Comparison of ENCODE assay signal across 1 cellular context in the genomic region with DNA sequence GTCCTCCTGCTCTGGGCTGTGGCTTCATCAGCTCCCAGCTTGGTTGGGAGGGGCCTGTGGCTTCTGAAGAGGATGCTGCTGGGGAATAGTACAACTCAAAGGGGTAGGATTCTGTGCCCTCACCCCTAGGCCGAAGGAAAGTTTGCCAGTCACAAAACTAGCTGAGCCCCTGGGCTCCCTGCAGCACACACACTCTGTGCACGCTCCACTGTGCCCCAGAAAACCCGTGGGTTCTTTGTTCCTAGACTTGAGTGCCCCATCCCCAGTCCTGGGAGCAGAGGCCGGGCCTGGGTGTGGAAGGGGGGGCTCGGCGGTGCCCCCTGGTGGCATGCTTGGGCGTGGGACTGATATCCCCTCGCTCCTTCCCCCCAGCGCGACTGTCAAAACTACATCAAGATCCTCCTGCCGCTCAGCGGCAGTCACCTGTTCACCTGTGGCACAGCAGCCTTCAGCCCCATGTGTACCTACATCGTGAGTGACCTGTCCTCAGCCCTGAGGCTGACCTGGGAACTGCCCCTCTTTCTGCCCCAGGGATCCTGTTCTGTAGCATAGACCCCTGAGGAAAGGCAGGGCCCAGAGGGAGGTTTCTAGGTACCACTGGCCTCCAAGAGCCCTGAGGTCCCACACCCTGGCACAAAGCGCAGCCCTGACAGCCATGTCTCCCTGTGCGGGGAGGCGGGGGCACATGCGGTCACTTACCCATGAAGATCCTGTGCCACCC.
TF ChIP-seq lines count a peak whose summit lies in the region.

No MANE protein-coding gene starts in this region.

TF ChIP-seq in HepG2, 621 proteins besides CTCF, POLR2A, EP300 and RAD21 (continued from another document):
- TF ChIP-seq, protein P1, sequence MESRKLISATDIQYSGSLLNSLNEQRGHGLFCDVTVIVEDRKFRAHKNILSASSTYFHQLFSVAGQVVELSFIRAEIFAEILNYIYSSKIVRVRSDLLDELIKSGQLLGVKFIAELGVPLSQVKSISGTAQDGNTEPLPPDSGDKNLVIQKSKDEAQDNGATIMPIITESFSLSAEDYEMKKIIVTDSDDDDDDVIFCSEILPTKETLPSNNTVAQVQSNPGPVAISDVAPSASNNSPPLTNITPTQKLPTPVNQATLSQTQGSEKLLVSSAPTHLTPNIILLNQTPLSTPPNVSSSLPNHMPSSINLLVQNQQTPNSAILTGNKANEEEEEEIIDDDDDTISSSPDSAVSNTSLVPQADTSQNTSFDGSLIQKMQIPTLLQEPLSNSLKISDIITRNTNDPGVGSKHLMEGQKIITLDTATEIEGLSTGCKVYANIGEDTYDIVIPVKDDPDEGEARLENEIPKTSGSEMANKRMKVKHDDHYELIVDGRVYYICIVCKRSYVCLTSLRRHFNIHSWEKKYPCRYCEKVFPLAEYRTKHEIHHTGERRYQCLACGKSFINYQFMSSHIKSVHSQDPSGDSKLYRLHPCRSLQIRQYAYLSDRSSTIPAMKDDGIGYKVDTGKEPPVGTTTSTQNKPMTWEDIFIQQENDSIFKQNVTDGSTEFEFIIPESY (CRISPR knock-in tag; IDR thresholded peaks at IDR 0.05), result peak; percentile 63
- TF ChIP-seq ATRX (CRISPR knock-in tag; IDR thresholded peaks at IDR 0.05; ENCODE audit: borderline replicate concordance), result no peak
- TF ChIP-seq ZNF672 (CRISPR knock-in tag; IDR thresholded peaks at IDR 0.05), result no peak
- TF ChIP-seq, protein P2, sequence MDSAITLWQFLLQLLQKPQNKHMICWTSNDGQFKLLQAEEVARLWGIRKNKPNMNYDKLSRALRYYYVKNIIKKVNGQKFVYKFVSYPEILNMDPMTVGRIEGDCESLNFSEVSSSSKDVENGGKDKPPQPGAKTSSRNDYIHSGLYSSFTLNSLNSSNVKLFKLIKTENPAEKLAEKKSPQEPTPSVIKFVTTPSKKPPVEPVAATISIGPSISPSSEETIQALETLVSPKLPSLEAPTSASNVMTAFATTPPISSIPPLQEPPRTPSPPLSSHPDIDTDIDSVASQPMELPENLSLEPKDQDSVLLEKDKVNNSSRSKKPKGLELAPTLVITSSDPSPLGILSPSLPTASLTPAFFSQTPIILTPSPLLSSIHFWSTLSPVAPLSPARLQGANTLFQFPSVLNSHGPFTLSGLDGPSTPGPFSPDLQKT (CRISPR knock-in tag; IDR thresholded peaks at IDR 0.05; ENCODE audit: borderline replicate concordance), result no peak
- TF ChIP-seq, protein P3, sequence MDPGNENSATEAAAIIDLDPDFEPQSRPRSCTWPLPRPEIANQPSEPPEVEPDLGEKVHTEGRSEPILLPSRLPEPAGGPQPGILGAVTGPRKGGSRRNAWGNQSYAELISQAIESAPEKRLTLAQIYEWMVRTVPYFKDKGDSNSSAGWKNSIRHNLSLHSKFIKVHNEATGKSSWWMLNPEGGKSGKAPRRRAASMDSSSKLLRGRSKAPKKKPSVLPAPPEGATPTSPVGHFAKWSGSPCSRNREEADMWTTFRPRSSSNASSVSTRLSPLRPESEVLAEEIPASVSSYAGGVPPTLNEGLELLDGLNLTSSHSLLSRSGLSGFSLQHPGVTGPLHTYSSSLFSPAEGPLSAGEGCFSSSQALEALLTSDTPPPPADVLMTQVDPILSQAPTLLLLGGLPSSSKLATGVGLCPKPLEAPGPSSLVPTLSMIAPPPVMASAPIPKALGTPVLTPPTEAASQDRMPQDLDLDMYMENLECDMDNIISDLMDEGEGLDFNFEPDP (CRISPR knock-in tag; conservative IDR thresholded peaks at IDR 0.05), result no peak
- no peak for TF ChIP-seq NFAT5 (CRISPR knock-in tag; IDR thresholded peaks at IDR 0.05)
- TF ChIP-seq ZNF580 (CRISPR knock-in tag; IDR thresholded peaks at IDR 0.05; ENCODE audit: borderline replicate concordance, low read depth), result no peak
- 0 out of 2 replicates have a peak, but pooled peaks have one; percentile 12 for TF ChIP-seq FOXO1 (CRISPR knock-in tag; IDR thresholded peaks at IDR 0.05)
- TF ChIP-seq MAFF (IDR thresholded peaks at IDR 0.05; ENCODE audit: low read depth, low read length), result no peak
- no peak for TF ChIP-seq ZNF33B (CRISPR knock-in tag; IDR thresholded peaks at IDR 0.05)
- TF ChIP-seq ZNF713 (CRISPR knock-in tag; IDR thresholded peaks at IDR 0.05), result no peak
- TF ChIP-seq, protein P4, sequence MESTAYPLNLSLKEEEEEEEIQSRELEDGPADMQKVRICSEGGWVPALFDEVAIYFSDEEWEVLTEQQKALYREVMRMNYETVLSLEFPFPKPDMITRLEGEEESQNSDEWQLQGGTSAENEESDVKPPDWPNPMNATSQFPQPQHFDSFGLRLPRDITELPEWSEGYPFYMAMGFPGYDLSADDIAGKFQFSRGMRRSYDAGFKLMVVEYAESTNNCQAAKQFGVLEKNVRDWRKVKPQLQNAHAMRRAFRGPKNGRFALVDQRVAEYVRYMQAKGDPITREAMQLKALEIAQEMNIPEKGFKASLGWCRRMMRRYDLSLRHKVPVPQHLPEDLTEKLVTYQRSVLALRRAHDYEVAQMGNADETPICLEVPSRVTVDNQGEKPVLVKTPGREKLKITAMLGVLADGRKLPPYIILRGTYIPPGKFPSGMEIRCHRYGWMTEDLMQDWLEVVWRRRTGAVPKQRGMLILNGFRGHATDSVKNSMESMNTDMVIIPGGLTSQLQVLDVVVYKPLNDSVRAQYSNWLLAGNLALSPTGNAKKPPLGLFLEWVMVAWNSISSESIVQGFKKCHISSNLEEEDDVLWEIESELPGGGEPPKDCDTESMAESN (CRISPR knock-in tag; conservative IDR thresholded peaks at IDR 0.05), result 0 out of 2 replicates have a peak, but pooled peaks have one; percentile 53
- TF ChIP-seq ZMYM2 (CRISPR knock-in tag; IDR thresholded peaks at IDR 0.05), result no peak
- TF ChIP-seq, protein P5, sequence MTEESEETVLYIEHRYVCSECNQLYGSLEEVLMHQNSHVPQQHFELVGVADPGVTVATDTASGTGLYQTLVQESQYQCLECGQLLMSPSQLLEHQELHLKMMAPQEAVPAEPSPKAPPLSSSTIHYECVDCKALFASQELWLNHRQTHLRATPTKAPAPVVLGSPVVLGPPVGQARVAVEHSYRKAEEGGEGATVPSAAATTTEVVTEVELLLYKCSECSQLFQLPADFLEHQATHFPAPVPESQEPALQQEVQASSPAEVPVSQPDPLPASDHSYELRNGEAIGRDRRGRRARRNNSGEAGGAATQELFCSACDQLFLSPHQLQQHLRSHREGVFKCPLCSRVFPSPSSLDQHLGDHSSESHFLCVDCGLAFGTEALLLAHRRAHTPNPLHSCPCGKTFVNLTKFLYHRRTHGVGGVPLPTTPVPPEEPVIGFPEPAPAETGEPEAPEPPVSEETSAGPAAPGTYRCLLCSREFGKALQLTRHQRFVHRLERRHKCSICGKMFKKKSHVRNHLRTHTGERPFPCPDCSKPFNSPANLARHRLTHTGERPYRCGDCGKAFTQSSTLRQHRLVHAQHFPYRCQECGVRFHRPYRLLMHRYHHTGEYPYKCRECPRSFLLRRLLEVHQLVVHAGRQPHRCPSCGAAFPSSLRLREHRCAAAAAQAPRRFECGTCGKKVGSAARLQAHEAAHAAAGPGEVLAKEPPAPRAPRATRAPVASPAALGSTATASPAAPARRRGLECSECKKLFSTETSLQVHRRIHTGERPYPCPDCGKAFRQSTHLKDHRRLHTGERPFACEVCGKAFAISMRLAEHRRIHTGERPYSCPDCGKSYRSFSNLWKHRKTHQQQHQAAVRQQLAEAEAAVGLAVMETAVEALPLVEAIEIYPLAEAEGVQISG (CRISPR knock-in tag; IDR thresholded peaks at IDR 0.05), result peak; percentile 34; the same call in 1 of the 2 replicates
- TF ChIP-seq ZKSCAN5 (CRISPR knock-in tag; IDR thresholded peaks at IDR 0.05), result no peak
- TF ChIP-seq ZXDC (CRISPR knock-in tag; IDR thresholded peaks at IDR 0.05), result no peak
- TF ChIP-seq HNRNPH1 (optimal IDR thresholded peaks at IDR 0.05; ENCODE audit: low read depth, low read length), result no peak
- TF ChIP-seq, protein P6, sequence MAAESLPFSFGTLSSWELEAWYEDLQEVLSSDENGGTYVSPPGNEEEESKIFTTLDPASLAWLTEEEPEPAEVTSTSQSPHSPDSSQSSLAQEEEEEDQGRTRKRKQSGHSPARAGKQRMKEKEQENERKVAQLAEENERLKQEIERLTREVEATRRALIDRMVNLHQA (CRISPR knock-in tag; IDR thresholded peaks at IDR 0.05), result no peak
- TF ChIP-seq HMGXB4 (CRISPR knock-in tag; IDR thresholded peaks at IDR 0.05; ENCODE audit: borderline replicate concordance in 1 of 2, low read depth in 1 of 2), result 0 out of 4 replicates have a peak, but pooled peaks of 1 of the 2 experiments have one; percentile 23
- TF ChIP-seq ZNF251 (CRISPR knock-in tag; IDR thresholded peaks at IDR 0.05), result no peak
- TF ChIP-seq PHF21A (CRISPR knock-in tag; IDR thresholded peaks at IDR 0.05), result no peak
- TF ChIP-seq ZNF878 (CRISPR knock-in tag; IDR thresholded peaks at IDR 0.05), result no peak
- no peak for TF ChIP-seq EHMT2 (IDR thresholded peaks at IDR 0.05; ENCODE audit: borderline replicate concordance, low read depth, low read length)
- no peak for TF ChIP-seq ONECUT2 (CRISPR knock-in tag; IDR thresholded peaks at IDR 0.05)
- TF ChIP-seq ZNF768 (CRISPR knock-in tag; IDR thresholded peaks at IDR 0.05), result peak; percentile 32; the same call in 1 of the 2 replicates
- TF ChIP-seq CREM (IDR thresholded peaks at IDR 0.05), result no peak
- TF ChIP-seq CREM (CRISPR knock-in tag; IDR thresholded peaks at IDR 0.05), result no peak
- TF ChIP-seq SP140L (CRISPR knock-in tag; IDR thresholded peaks at IDR 0.05; ENCODE audit: borderline replicate concordance), result no peak
- TF ChIP-seq ZNF205 (CRISPR knock-in tag; IDR thresholded peaks at IDR 0.05), result 0 out of 2 replicates have a peak, but pooled peaks have one; percentile 39
- no peak for TF ChIP-seq DNMT1 (CRISPR knock-in tag; IDR thresholded peaks at IDR 0.05)
- peak; percentile 11 for TF ChIP-seq TEAD3 (CRISPR knock-in tag; optimal IDR thresholded peaks at IDR 0.05; ENCODE audit: borderline replicate concordance)
- TF ChIP-seq ZNF776 (CRISPR knock-in tag; IDR thresholded peaks at IDR 0.05), result no peak
TF ChIP-seq in HepG2: peak in this region for 18.
